11 cellular contexts compared by ENCODE assay signal in genomic region chr7:36021367-36021766, GRCh38.
A peak's percentile ranks its signal among the peaks of the same experiment; 100 is the strongest.
DNase-seq lines count a peak whose midpoint lies in the region; ATAC-seq, FAIRE-seq and TF ChIP-seq lines count a peak whose summit lies in the region.
"Had no signal": no experiment of that assay in that cellular context is flagged by ENCODE, and none has a peak within 500 bp of the region (broad histone marks: within the 10 kb centered on the region; RNA-seq: fewer than 3 reads in every experiment).

No MANE protein-coding gene starts in this region.

- DNase-seq in DMS 273 (lab: John Stamatoyannopoulos, UW; ENCODE audit: unreplicated experiment), result peak; percentile 62
- DNase-seq in HT-29 (ENCODE audit: low spot score), result peak; percentile 48
- DNase-seq in astrocyte (ENCODE audit: low read depth), result no peak
- peak; percentile 56 for DNase-seq in islet precursor cell
- DNase-seq in RCC 7860 (ENCODE audit: low spot score), result no peak
- DNase-seq: NCI-H2171, posterior cingulate gyrus had no signal

- no peak for ATAC-seq in GM18511 (IDR thresholded peaks at IDR 0.05; ENCODE audit: unreplicated experiment)
- ATAC-seq in GM18867 (IDR thresholded peaks at IDR 0.05; ENCODE audit: unreplicated experiment), result no peak
- ATAC-seq in HG03432 (IDR thresholded peaks at IDR 0.05; ENCODE audit: unreplicated experiment), result no peak

- no peak overlapping the region for H3K9ac ChIP-seq in astrocyte (ENCODE audit: low read length)

- peaks cover 21% of the 10 kb centered on the region for H3K27me3 Mint-ChIP-seq in astrocyte (ENCODE audit: low read depth, unreplicated experiment)

- H3K36me3 ChIP-seq in astrocyte (ENCODE audit: insufficient read depth, low read length), result no peaks in the 10 kb centered on the region

- no peaks in the 10 kb centered on the region for H3K27me3 ChIP-seq in astrocyte (ENCODE audit: insufficient read depth, low read length)

- no peaks in the 10 kb centered on the region for H3K4me1 ChIP-seq in astrocyte (ENCODE audit: insufficient read depth, low read length)

- no peaks in the 10 kb centered on the region for H3K36me3 Mint-ChIP-seq in astrocyte (ENCODE audit: low read depth, unreplicated experiment)
- H3K36me3 Mint-ChIP-seq: stimulated activated memory B cell treated with anti-CD40 and anti-IgM and Interleukin-4, amounts not matched to agents 10 μg/mL and 1 μg/mL and 100 μg/mL, for 72 hours had no signal

- peak; percentile 26 for TF ChIP-seq CTCF in astrocyte (IDR thresholded peaks at IDR 0.05; ENCODE audit: insufficient read depth, low read depth, low read length)

- FAIRE-seq in astrocyte (lab: Jason Lieb, UNC) (no peak), RCC 7860 (lab: Jason Lieb, UNC) (no peak)

- no peak overlapping the region for H2AFZ ChIP-seq in astrocyte (ENCODE audit: low read depth, low read length)

- no peaks in the 10 kb centered on the region for H3K4me1 Mint-ChIP-seq in astrocyte (ENCODE audit: low read depth, unreplicated experiment)
- H3K4me1 Mint-ChIP-seq: stimulated activated memory B cell treated with anti-CD40 and anti-IgM and Interleukin-4, amounts not matched to agents 10 μg/mL and 1 μg/mL and 100 μg/mL, for 72 hours had no signal

- no peak overlapping the region for H3K27ac Mint-ChIP-seq in astrocyte (ENCODE audit: unreplicated experiment)
- H3K27ac Mint-ChIP-seq: stimulated activated memory B cell treated with anti-CD40 and anti-IgM and Interleukin-4, amounts not matched to agents 10 μg/mL and 1 μg/mL and 100 μg/mL, for 72 hours had no signal

- H3K9me3 Mint-ChIP-seq in astrocyte (ENCODE audit: unreplicated experiment), result peaks cover 2% of the 10 kb centered on the region
- H3K9me3 Mint-ChIP-seq: stimulated activated memory B cell treated with anti-CD40 and anti-IgM and Interleukin-4, amounts not matched to agents 10 μg/mL and 1 μg/mL and 100 μg/mL, for 72 hours had no signal

- no peaks in the 10 kb centered on the region for H3K79me2 ChIP-seq in astrocyte (ENCODE audit: insufficient read depth, low read length)

- no peaks in the 10 kb centered on the region for H4K20me1 ChIP-seq in astrocyte (ENCODE audit: insufficient read depth, low read length)

- no peak overlapping the region for H3K27ac ChIP-seq in astrocyte (ENCODE audit: low read depth, low read length)

- H3K4me2 ChIP-seq in astrocyte (ENCODE audit: low read length), result no peak overlapping the region

- H3K4me3 Mint-ChIP-seq in astrocyte (ENCODE audit: unreplicated experiment), result no peak overlapping the region
- H3K4me3 Mint-ChIP-seq: stimulated activated memory B cell treated with anti-CD40 and anti-IgM and Interleukin-4, amounts not matched to agents 10 μg/mL and 1 μg/mL and 100 μg/mL, for 72 hours had no signal

- H3K4me3 ChIP-seq in astrocyte (ENCODE audit: insufficient read depth, low read depth, low read length), result no peak overlapping the region

- no peaks in the 10 kb centered on the region for H3K9me3 ChIP-seq in astrocyte (ENCODE audit: insufficient read depth, low read depth, low read length)

Comparison
In these comparisons a context has a peak if more than half of its experiments do, and no peak if none do; other contexts are left out.
1. DNase-seq: peak in DMS 273 (single experiment), HT-29 (single experiment) and islet precursor cell (single experiment); none in astrocyte (single experiment) and RCC 7860 (single experiment).